1 cellular context compared by ENCODE assay signal in genomic region chr1:6613361-6614018, GRCh38.
TF ChIP-seq lines count a peak whose summit lies in the region.

PHF13 (plus strand) TSS chr1:6613731; CDS start chr1:6614067, 336 bp downstream.

TF ChIP-seq in HepG2, 621 proteins besides CTCF, POLR2A, EP300 and RAD21 (continued from another document and continues in another):
- TF ChIP-seq ZHX1 (CRISPR knock-in tag; IDR thresholded peaks at IDR 0.05; ENCODE audit: low read depth) (0 out of 2 replicates have a peak, but pooled peaks have one; percentile 34), NR2C2 (CRISPR knock-in tag; IDR thresholded peaks at IDR 0.05; ENCODE audit: borderline replicate concordance) (peak; percentile 90), FOXP4 (CRISPR knock-in tag; IDR thresholded peaks at IDR 0.05) (peak; percentile 56; the same call in 1 of the 2 replicates), GPN1 (CRISPR knock-in tag; IDR thresholded peaks at IDR 0.05; ENCODE audit: borderline replicate concordance) (no peak), ZNF350 (CRISPR knock-in tag; IDR thresholded peaks at IDR 0.05; ENCODE audit: borderline replicate concordance, low read depth) (peak; percentile 23; the same call in 1 of the 2 replicates), XRCC5 (optimal IDR thresholded peaks at IDR 0.05; ENCODE audit: low read length) (peak; percentile 38), ZNF414 (CRISPR knock-in tag; IDR thresholded peaks at IDR 0.05) (peak; percentile 36; the same call in 1 of the 2 replicates), ZNF331 (CRISPR knock-in tag; IDR thresholded peaks at IDR 0.05) (no peak), ZNF788 (CRISPR knock-in tag; IDR thresholded peaks at IDR 0.05; ENCODE audit: borderline replicate concordance) (0 out of 2 replicates have a peak, but pooled peaks have one; percentile 31), TFDP2 (CRISPR knock-in tag; IDR thresholded peaks at IDR 0.05) (peak; percentile 87), RXRB (CRISPR knock-in tag; IDR thresholded peaks at IDR 0.05; ENCODE audit: borderline replicate concordance) (peak; percentile 19; the same call in 1 of the 2 replicates), SPEN (CRISPR knock-in tag; IDR thresholded peaks at IDR 0.05; ENCODE audit: low read depth) (peak; percentile 34; the same call in 1 of the 2 replicates), YEATS2 (CRISPR knock-in tag; IDR thresholded peaks at IDR 0.05; ENCODE audit: borderline replicate concordance) (0 out of 2 replicates have a peak, but pooled peaks have one; percentile 43), ARNTL (CRISPR knock-in tag; IDR thresholded peaks at IDR 0.05) (0 out of 2 replicates have a peak, but pooled peaks have one; percentile 32), ZNF746 (CRISPR knock-in tag; IDR thresholded peaks at IDR 0.05) (peak; percentile 76), ZC3H4 (CRISPR knock-in tag; IDR thresholded peaks at IDR 0.05; ENCODE audit: borderline replicate concordance) (no peak), ESRRA (CRISPR knock-in tag; IDR thresholded peaks at IDR 0.05; ENCODE audit: low read depth) (no peak), MEF2D (CRISPR knock-in tag; IDR thresholded peaks at IDR 0.05) (no peak), MAZ (IDR thresholded peaks at IDR 0.05; ENCODE audit: borderline replicate concordance, low read depth, low read length) (0 out of 2 replicates have a peak, but pooled peaks have one; percentile 72), MAZ (CRISPR knock-in tag; IDR thresholded peaks at IDR 0.05; ENCODE audit: low read depth) (peak; percentile 88), ZBTB2 (CRISPR knock-in tag; IDR thresholded peaks at IDR 0.05; ENCODE audit: low read depth) (peak; percentile 99), TGIF2 (CRISPR knock-in tag; IDR thresholded peaks at IDR 0.05) (0 out of 2 replicates have a peak, but pooled peaks have one; percentile 49), IKZF5 (CRISPR knock-in tag; IDR thresholded peaks at IDR 0.05) (peak; percentile 48; the same call in 1 of the 2 replicates), ISL2 (CRISPR knock-in tag; IDR thresholded peaks at IDR 0.05) (peak; percentile 70), ZSCAN30 (CRISPR knock-in tag; IDR thresholded peaks at IDR 0.05) (no peak), ZNF773 (CRISPR knock-in tag; IDR thresholded peaks at IDR 0.05; ENCODE audit: borderline replicate concordance) (no peak), ZNF710 (CRISPR knock-in tag; IDR thresholded peaks at IDR 0.05; ENCODE audit: borderline replicate concordance) (no peak), SP4 (CRISPR knock-in tag; IDR thresholded peaks at IDR 0.05) (peak; percentile 98), MED1 (CRISPR knock-in tag; IDR thresholded peaks at IDR 0.05) (peak; percentile 52; the same call in 1 of the 2 replicates), THAP11 (CRISPR knock-in tag; IDR thresholded peaks at IDR 0.05) (peak; percentile 98), MTF2 (CRISPR knock-in tag; IDR thresholded peaks at IDR 0.05; ENCODE audit: borderline replicate concordance) (peak; percentile 74; the same call in 1 of the 2 replicates), MXI1 (IDR thresholded peaks at IDR 0.05; ENCODE audit: borderline replicate concordance, low read depth, low read length) (peak; percentile 59; the same call in 1 of the 3 replicates), ZNF510 (CRISPR knock-in tag; IDR thresholded peaks at IDR 0.05; ENCODE audit: low read depth) (no peak), ZNF607 (CRISPR knock-in tag; IDR thresholded peaks at IDR 0.05; ENCODE audit: borderline replicate concordance) (peak; percentile 83; the same call in 1 of the 2 replicates), ZKSCAN8 (CRISPR knock-in tag; IDR thresholded peaks at IDR 0.05; ENCODE audit: borderline replicate concordance) (no peak), HNF1B (CRISPR knock-in tag; IDR thresholded peaks at IDR 0.05) (peak; percentile 78), ASH2L (IDR thresholded peaks at IDR 0.05; ENCODE audit: insufficient read length, low read depth, low read length) (peak; percentile 56), PITX1 (CRISPR knock-in tag; IDR thresholded peaks at IDR 0.05) (peak; percentile 43; the same call in 1 of the 2 replicates), RBAK (CRISPR knock-in tag; IDR thresholded peaks at IDR 0.05) (no peak), NFYC (CRISPR knock-in tag; IDR thresholded peaks at IDR 0.05) (peak; percentile 55; the same call in 1 of the 2 replicates), GATAD2A (CRISPR knock-in tag; IDR thresholded peaks at IDR 0.05) (no peak), ZNF747 (CRISPR knock-in tag; IDR thresholded peaks at IDR 0.05; ENCODE audit: borderline replicate concordance) (0 out of 2 replicates have a peak, but pooled peaks have one; percentile 19), ZNF235 (CRISPR knock-in tag; IDR thresholded peaks at IDR 0.05; ENCODE audit: borderline replicate concordance) (no peak), NFKBIZ (CRISPR knock-in tag; IDR thresholded peaks at IDR 0.05) (peak; percentile 26; the same call in 1 of the 2 replicates), IKZF4 (CRISPR knock-in tag; IDR thresholded peaks at IDR 0.05; ENCODE audit: borderline replicate concordance, low read depth, not compliant biosample characterization) (no peak), MYC (CRISPR knock-in tag; IDR thresholded peaks at IDR 0.05; ENCODE audit: borderline replicate concordance) (peak; percentile 85; the same call in 1 of the 2 replicates), DPF2 (CRISPR knock-in tag; IDR thresholded peaks at IDR 0.05; ENCODE audit: borderline replicate concordance, low read depth) (no peak), FOSL2 (CRISPR knock-in tag; IDR thresholded peaks at IDR 0.05) (peak; percentile 43; the same call in 1 of the 2 replicates), ZNF513 (CRISPR knock-in tag; conservative IDR thresholded peaks at IDR 0.05) (no peak), ZBTB3 (CRISPR knock-in tag; IDR thresholded peaks at IDR 0.05; ENCODE audit: borderline replicate concordance, low read depth) (no peak), ZNF639 (CRISPR knock-in tag; conservative IDR thresholded peaks at IDR 0.05) (peak; percentile 98)
